ENCODE assay signal across 28 cellular contexts in the genomic region with DNA sequence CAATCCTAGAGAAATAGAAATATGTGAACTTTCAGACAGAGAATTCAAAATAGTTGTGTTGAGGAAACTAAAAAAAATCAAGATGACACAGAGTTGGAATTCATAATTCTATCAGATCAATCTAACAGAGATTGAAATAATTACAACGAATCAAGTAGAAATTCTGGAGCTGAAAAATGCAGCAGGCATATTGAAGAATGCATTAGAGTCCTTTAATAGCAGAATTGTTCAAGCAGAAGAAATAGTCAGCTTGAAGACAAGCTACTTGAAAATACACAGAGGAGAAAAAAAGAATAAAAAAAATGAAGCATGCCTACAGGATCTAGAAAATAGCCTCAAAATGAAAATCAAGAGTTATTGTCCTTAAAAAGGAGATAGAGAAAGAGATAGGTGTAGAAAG.
DNase-seq lines count a peak whose midpoint lies in the region; ATAC-seq, FAIRE-seq and TF ChIP-seq lines count a peak whose summit lies in the region.
"Had no signal": no experiment of that assay in that cellular context is flagged by ENCODE, and none has a peak within 500 bp of the region (broad histone marks: within the 10 kb centered on the region; RNA-seq: fewer than 3 reads in every experiment).

No MANE protein-coding gene starts in this region.

- no peaks in the 10 kb centered on the region for H3K79me2 ChIP-seq in K562 (ENCODE audit: control insufficient read depth, insufficient read depth, low read length)

- TF ChIP-seq POLR2A in K562 (conservative IDR thresholded peaks at IDR 0.05), result no peak
- TF ChIP-seq POLR2A in lower leg skin (IDR thresholded peaks at IDR 0.05), result no peak

- BruUV-seq in K562 (replicated peaks; lab: Mats Ljungman, UMichigan), result no TSS peak

- H3K9me1 ChIP-seq in K562 (ENCODE audit: control insufficient read depth, insufficient read depth, low read length), result no peaks in the 10 kb centered on the region

- H4K20me1 ChIP-seq in K562 (replicated peaks; ENCODE audit: control insufficient read depth, insufficient read depth, low read length), result no peaks in the 10 kb centered on the region
- H4K20me1 ChIP-seq: BLaER1; BLaER1 treated with 17β-estradiol and CSF1 and Interleukin-3, amounts not matched to agents 10 nM and 100 nM had no signal

- POLR2A ChIA-PET in K562 (lab: Yijun Ruan, JAX), result no interaction called here

- CTCF ChIA-PET in K562 (lab: Yijun Ruan, JAX; ENCODE audit: low intra/inter-chr PET ratio), result no interaction called here

- no peak overlapping the region for H3K4me2 ChIP-seq in K562 (ENCODE audit: insufficient read depth, low read length)
- H3K4me2 ChIP-seq: A549; BLaER1; BLaER1 treated with 17β-estradiol and CSF1 and Interleukin-3, amounts not matched to agents 10 nM and 100 nM had no signal

- peaks cover 7% of the 10 kb centered on the region; the same call in 1 of the 2 replicates for H3K9me3 ChIP-seq in K562 (replicated peaks; ENCODE audit: control insufficient read depth, insufficient read depth, low read depth, low read length)
- H3K9me3 ChIP-seq: A549, BE2C, Caco-2 had no signal

- 88% methylated on average over 1 of the region's 1 CpG for WGBS in K562 (ENCODE audit: insufficient coverage, low coverage, missing lambda C conversion rate)
- 73% methylated on average over 1 of the region's 1 CpG for WGBS in lower leg skin, 2 donors

- no peak for DNase-seq in K562 (ENCODE audit: extremely low read depth in 1 of 4, low spot score in 3 of 4)
- no peak for DNase-seq in lower leg skin (ENCODE audit: low spot score in 2 of 2)
- DNase-seq: 8988T; ACHN; AML-193; BE2C; C1 segment of cervical spinal cord; Caco-2; Calu3; CD4-positive, alpha-beta memory T cell; CD4-positive, alpha-beta T cell; CD4-positive, CD25-positive, alpha-beta regulatory T cell; CD8-positive, alpha-beta memory T cell; CD8-positive, alpha-beta T cell; COR-L47; DMS 273 treated with DMSO at 0.1 percent for 48 hours; DMS153; DMS53; DMS79; DMS79 treated with DMSO at 0.1 percent for 48 hours; DND-41; EL had no signal

- no peak overlapping the region for H3K27ac ChIP-seq in K562 (ENCODE audit: extremely low read depth, low read depth, low read length)
- H3K27ac ChIP-seq: 22Rv1; A549; BLaER1; BLaER1 treated with 17β-estradiol and CSF1 and Interleukin-3, amounts not matched to agents 10 nM and 100 nM had no signal

- peaks cover 14% of the 10 kb centered on the region; the same call in 2 of the 3 replicates for H3K36me3 ChIP-seq in K562 (ENCODE audit: control insufficient read depth, insufficient read depth, low read length)
- H3K36me3 ChIP-seq: BE2C; BLaER1; BLaER1 treated with 17β-estradiol and CSF1 and Interleukin-3, amounts not matched to agents 10 nM and 100 nM had no signal

- H3K27me3 ChIP-seq in K562 (ENCODE audit: control insufficient read depth in 2 of 2, insufficient read depth in 2 of 2, low read length in 2 of 2), result no peaks in the 10 kb centered on the region
- H3K27me3 ChIP-seq: BE2C; BLaER1; BLaER1 treated with 17β-estradiol and CSF1 and Interleukin-3, amounts not matched to agents 10 nM and 100 nM had no signal

- no peak for FAIRE-seq in K562 (lab: Jason Lieb, UNC)
- FAIRE-seq: A204.1, A549, D721Med had no signal

- no peak for TF ChIP-seq RAD21 in K562 (CRISPR knock-in tag; conservative IDR thresholded peaks at IDR 0.05 in 1 of 2, IDR thresholded peaks at IDR 0.05 in 1 of 2)

- TF ChIP-seq CTCF in K562 (IDR thresholded peaks at IDR 0.05 in 2 of 3, conservative IDR thresholded peaks at IDR 0.05 in 1 of 3; ENCODE audit: insufficient read depth in 2 of 3, low read depth in 1 of 3, low read length in 3 of 3) (no peak), lower leg skin (IDR thresholded peaks at IDR 0.05) (no peak)

- TF ChIP-seq EP300 in K562 (IDR thresholded peaks at IDR 0.05; ENCODE audit: low read length), result no peak

- no peak for ATAC-seq in K562
- ATAC-seq: A549; CD8-positive, alpha-beta T cell had no signal

- in situ Hi-C loops in K562 (cut with MboI), result no loop called here

- no peak overlapping the region for H2AFZ ChIP-seq in K562 (ENCODE audit: low read depth, low read length)

- no peak overlapping the region for H3K4me3 ChIP-seq in K562
- no peak overlapping the region for H3K4me3 ChIP-seq in lower leg skin (ENCODE audit: low read depth, poor library complexity, severe bottlenecking)
- H3K4me3 ChIP-seq: A549; BLaER1; BLaER1 treated with 17β-estradiol and CSF1 and Interleukin-3, amounts not matched to agents 10 nM and 100 nM had no signal

- intact Hi-C loops in K562 (cut with micrococcal nuclease), result no loop called here
- intact Hi-C loops in lower leg skin (cut with DNase I; ENCODE audit: low total_unique reads), result no loop called here

- H3K4me1 ChIP-seq in K562 (replicated peaks in 1 of 2; ENCODE audit: control insufficient read depth in 2 of 2, insufficient read depth in 2 of 2, low read length in 2 of 2), result no peaks in the 10 kb centered on the region
- H3K4me1 ChIP-seq: A549; BE2C; BLaER1; BLaER1 treated with 17β-estradiol and CSF1 and Interleukin-3, amounts not matched to agents 10 nM and 100 nM; Caco-2 had no signal

- H3K9ac ChIP-seq in K562 (ENCODE audit: insufficient read depth in 1 of 2, low read depth in 2 of 2, low read length in 2 of 2), result no peak overlapping the region
- H3K9ac ChIP-seq: BLaER1; BLaER1 treated with 17β-estradiol and CSF1 and Interleukin-3, amounts not matched to agents 10 nM and 100 nM had no signal

TF ChIP-seq in K562, 482 proteins besides CTCF, POLR2A, EP300 and RAD21 (continues in another document):
- TF ChIP-seq, protein P1, sequence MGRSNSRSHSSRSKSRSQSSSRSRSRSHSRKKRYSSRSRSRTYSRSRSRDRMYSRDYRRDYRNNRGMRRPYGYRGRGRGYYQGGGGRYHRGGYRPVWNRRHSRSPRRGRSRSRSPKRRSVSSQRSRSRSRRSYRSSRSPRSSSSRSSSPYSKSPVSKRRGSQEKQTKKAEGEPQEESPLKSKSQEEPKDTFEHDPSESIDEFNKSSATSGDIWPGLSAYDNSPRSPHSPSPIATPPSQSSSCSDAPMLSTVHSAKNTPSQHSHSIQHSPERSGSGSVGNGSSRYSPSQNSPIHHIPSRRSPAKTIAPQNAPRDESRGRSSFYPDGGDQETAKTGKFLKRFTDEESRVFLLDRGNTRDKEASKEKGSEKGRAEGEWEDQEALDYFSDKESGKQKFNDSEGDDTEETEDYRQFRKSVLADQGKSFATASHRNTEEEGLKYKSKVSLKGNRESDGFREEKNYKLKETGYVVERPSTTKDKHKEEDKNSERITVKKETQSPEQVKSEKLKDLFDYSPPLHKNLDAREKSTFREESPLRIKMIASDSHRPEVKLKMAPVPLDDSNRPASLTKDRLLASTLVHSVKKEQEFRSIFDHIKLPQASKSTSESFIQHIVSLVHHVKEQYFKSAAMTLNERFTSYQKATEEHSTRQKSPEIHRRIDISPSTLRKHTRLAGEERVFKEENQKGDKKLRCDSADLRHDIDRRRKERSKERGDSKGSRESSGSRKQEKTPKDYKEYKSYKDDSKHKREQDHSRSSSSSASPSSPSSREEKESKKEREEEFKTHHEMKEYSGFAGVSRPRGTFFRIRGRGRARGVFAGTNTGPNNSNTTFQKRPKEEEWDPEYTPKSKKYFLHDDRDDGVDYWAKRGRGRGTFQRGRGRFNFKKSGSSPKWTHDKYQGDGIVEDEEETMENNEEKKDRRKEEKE (IDR thresholded peaks at IDR 0.05; ENCODE audit: borderline replicate concordance in 1 of 2, control insufficient read depth in 1 of 2, low read depth in 2 of 2, low read length in 1 of 2), result no peak
- TF ChIP-seq, protein P2, sequence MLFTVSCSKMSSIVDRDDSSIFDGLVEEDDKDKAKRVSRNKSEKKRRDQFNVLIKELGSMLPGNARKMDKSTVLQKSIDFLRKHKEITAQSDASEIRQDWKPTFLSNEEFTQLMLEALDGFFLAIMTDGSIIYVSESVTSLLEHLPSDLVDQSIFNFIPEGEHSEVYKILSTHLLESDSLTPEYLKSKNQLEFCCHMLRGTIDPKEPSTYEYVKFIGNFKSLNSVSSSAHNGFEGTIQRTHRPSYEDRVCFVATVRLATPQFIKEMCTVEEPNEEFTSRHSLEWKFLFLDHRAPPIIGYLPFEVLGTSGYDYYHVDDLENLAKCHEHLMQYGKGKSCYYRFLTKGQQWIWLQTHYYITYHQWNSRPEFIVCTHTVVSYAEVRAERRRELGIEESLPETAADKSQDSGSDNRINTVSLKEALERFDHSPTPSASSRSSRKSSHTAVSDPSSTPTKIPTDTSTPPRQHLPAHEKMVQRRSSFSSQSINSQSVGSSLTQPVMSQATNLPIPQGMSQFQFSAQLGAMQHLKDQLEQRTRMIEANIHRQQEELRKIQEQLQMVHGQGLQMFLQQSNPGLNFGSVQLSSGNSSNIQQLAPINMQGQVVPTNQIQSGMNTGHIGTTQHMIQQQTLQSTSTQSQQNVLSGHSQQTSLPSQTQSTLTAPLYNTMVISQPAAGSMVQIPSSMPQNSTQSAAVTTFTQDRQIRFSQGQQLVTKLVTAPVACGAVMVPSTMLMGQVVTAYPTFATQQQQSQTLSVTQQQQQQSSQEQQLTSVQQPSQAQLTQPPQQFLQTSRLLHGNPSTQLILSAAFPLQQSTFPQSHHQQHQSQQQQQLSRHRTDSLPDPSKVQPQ (CRISPR knock-in tag; IDR thresholded peaks at IDR 0.05; ENCODE audit: borderline replicate concordance), result no peak
- TF ChIP-seq ZNF212 (CRISPR knock-in tag; IDR thresholded peaks at IDR 0.05), result no peak
- TF ChIP-seq MCM2 (IDR thresholded peaks at IDR 0.05; ENCODE audit: low read depth), result no peak
- no peak for TF ChIP-seq ELF1 (tag; IDR thresholded peaks at IDR 0.05)
- TF ChIP-seq NFE2L1 (tag; IDR thresholded peaks at IDR 0.05; ENCODE audit: borderline replicate concordance, low read depth), result no peak
- TF ChIP-seq TAF9B (IDR thresholded peaks at IDR 0.05; ENCODE audit: partially characterized antibody), result no peak
